12 cellular contexts compared by ENCODE assay signal in the genomic region with DNA sequence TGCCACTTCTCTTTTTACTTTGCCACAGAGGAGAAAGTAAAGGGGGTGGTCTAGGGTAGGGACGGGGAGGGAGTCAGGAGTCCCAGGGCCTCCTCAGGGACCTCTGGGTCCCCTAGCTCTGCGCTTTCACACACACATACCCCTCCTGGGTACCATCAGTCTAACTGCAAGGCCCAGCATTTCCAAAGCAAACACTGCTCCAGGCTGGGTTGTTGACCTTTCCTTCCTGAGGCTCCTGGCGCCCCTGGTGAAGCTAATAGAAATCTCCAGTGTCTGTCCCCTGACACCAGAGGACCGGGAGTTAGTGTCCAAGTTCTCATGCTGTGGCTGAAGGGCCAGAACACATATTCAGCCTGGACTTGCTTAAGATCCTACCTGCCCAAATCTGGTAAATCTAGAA. TPM values are rescaled to one million over a fixed set of nuclear protein-coding genes. Genes with fewer than 3 reads are reported as not detected.
DNase-seq lines count a peak whose midpoint lies in the region; ATAC-seq, FAIRE-seq and TF ChIP-seq lines count a peak whose summit lies in the region.
"Had no signal": no experiment of that assay in that cellular context is flagged by ENCODE, and none has a peak within 500 bp of the region (broad histone marks: within the 10 kb centered on the region; RNA-seq: fewer than 3 reads in every experiment).

No MANE protein-coding gene starts in this region.

- H2BK12ac ChIP-seq in neuronal stem cell (ENCODE audit: low read length) = no peak overlapping the region

- H2BK120ac ChIP-seq in neuronal stem cell (ENCODE audit: low read depth, low read length) = no peak overlapping the region

- H3K4me3 ChIP-seq in BLaER1 (no peak overlapping the region), HEK293 (ENCODE audit: low read depth, low read length) (no peak overlapping the region), pancreas (no peak overlapping the region), neuronal stem cell (ENCODE audit: low read length in 2 of 2) (no peak overlapping the region)
- H3K4me3 ChIP-seq in effector memory CD4-positive, alpha-beta T cell (ENCODE audit: insufficient read depth, low read depth, low read length, poor library complexity, severe bottlenecking) = no peak overlapping the region
- H3K4me3 ChIP-seq: lung had no signal

- H3K27me3 ChIP-seq in BLaER1 (peaks cover 8% of the 10 kb centered on the region), pancreas (no peaks in the 10 kb centered on the region), neuronal stem cell (ENCODE audit: control insufficient read depth in 3 of 3, insufficient read depth in 3 of 3, low read depth in 1 of 3, low read length in 3 of 3) (peaks cover 0 to 15% (median 0%) of the 10 kb centered on the region in 3 experiments)
- H3K27me3 ChIP-seq in effector memory CD4-positive, alpha-beta T cell (replicated peaks; ENCODE audit: control insufficient read depth, insufficient read depth, low read length, poor library complexity, severe bottlenecking) = no peaks in the 10 kb centered on the region

- peak overlapping the region; percentile 98 for H3K4me2 ChIP-seq in BLaER1
- H3K4me2 ChIP-seq in neuronal stem cell (ENCODE audit: insufficient read depth, low read length, poor library complexity, severe bottlenecking) = no peak overlapping the region

- DNase-seq in effector memory CD4-positive, alpha-beta T cell = no peak
- DNase-seq in pancreas (peak in 2 of 6 donors; percentile 14 to 33), NCI-H1092 treated with DMSO at 0.1 percent for 48 hours (lab: John Stamatoyannopoulos, UW) (no peak), NCI-H1436 treated with DMSO at 0.1 percent for 48 hours (lab: John Stamatoyannopoulos, UW) (no peak), GM19239 (ENCODE audit: insufficient read length, low spot score) (no peak), neuronal stem cell (ENCODE audit: low spot score) (no peak)
- DNase-seq: NCI-H226, SIG-M5 had no signal

- no peak overlapping the region for H3K18ac ChIP-seq in neuronal stem cell (ENCODE audit: low read length)

- H3K14ac ChIP-seq in neuronal stem cell (ENCODE audit: low read length) = no peak overlapping the region

- no peak overlapping the region for H2AK5ac ChIP-seq in neuronal stem cell (ENCODE audit: low read depth, low read length)

- H3K9me3 ChIP-seq in BLaER1 = no peaks in the 10 kb centered on the region
- H3K9me3 ChIP-seq in HEK293 (ENCODE audit: control insufficient read depth, insufficient read depth, low read depth, low read length) = no peaks in the 10 kb centered on the region
- no peaks in the 10 kb centered on the region for H3K9me3 ChIP-seq in effector memory CD4-positive, alpha-beta T cell (ENCODE audit: control insufficient read depth, low read length)
- H3K9me3 ChIP-seq in pancreas = no peaks in the 10 kb centered on the region
- no peaks in the 10 kb centered on the region for H3K9me3 ChIP-seq in neuronal stem cell (replicated peaks in 1 of 2; ENCODE audit: control insufficient read depth in 2 of 2, insufficient read depth in 1 of 2, low read depth in 1 of 2, low read length in 2 of 2)

- H3K79me1 ChIP-seq in neuronal stem cell (ENCODE audit: low read depth, low read length) = no peaks in the 10 kb centered on the region

- H3K23ac ChIP-seq in neuronal stem cell (ENCODE audit: low read depth, low read length, poor library complexity) = no peak overlapping the region

- no peak overlapping the region for H2BK5ac ChIP-seq in neuronal stem cell (ENCODE audit: low read length)

- 54 to 67% methylated on average over 4 of the region's 4 CpGs for WGBS in pancreas, 2 donors
- no CpG with 5 or more reads among the region's 4 CpGs for WGBS in neuronal stem cell (ENCODE audit: extremely low coverage in 2 of 2, insufficient read length in 2 of 2, insufficient replicate concordance in 1 of 2), 2 donors

- peaks cover 42% of the 10 kb centered on the region for H4K20me1 ChIP-seq in BLaER1

- H3K36me3 ChIP-seq in BLaER1 (peaks cover 46% of the 10 kb centered on the region), HEK293 (ENCODE audit: control insufficient read depth in 2 of 2, insufficient read depth in 1 of 2, low read length in 2 of 2) (peaks cover 0 to 38% of the 10 kb centered on the region in 2 experiments; a peak in 2 of 3 replicates), pancreas (peaks cover 4 to 16% (median 13%) of the 10 kb centered on the region in 3 donors), neuronal stem cell (replicated peaks in 1 of 2; ENCODE audit: control insufficient read depth in 2 of 2, insufficient read depth in 2 of 2, low read length in 2 of 2) (peaks cover 0 to 24% of the 10 kb centered on the region in 2 donors)
- peaks cover 45% of the 10 kb centered on the region for H3K36me3 ChIP-seq in effector memory CD4-positive, alpha-beta T cell (ENCODE audit: control insufficient read depth, insufficient read depth, low read length)

- peak overlapping the region; percentile 50; the same call in 1 of the 2 replicates for H3K9ac ChIP-seq in BLaER1
- H3K9ac ChIP-seq in neuronal stem cell (ENCODE audit: low read depth, low read length, poor library complexity) = no peak overlapping the region

- POLR2A ChIA-PET in HEK293 (lab: Yijun Ruan, JAX) = interaction anchor here (0.8 kb wide), 1 partner anchor 20 kb away, joined by 4 read pairs; no protein-coding TSS in a partner anchor

- no peak overlapping the region for H4K8ac ChIP-seq in neuronal stem cell (ENCODE audit: low read depth, low read length)

- H2AFZ ChIP-seq in neuronal stem cell (ENCODE audit: low read length) = no peak overlapping the region

- ATAC-seq in pancreas = no peak

- CTCF ChIA-PET in HEK293 (lab: Yijun Ruan, JAX) = interaction anchor here (0.6 to 2.6 kb wide), 11 partner anchors 11 to 415 kb away, joined by 3 to 14 read pairs (median 3); a partner anchor contains a TSS

- H3K27ac ChIP-seq in BLaER1 = peak overlapping the region; percentile 94
- H3K27ac ChIP-seq in HEK293 (ENCODE audit: extremely low read depth, low read depth, low read length) = no peak overlapping the region
- H3K27ac ChIP-seq in effector memory CD4-positive, alpha-beta T cell (ENCODE audit: insufficient read depth, low read length, poor library complexity, severe bottlenecking) = peak overlapping the region; percentile 50
- peak overlapping the region; percentile 10 to 89 (median 60) for H3K27ac ChIP-seq in pancreas
- no peak overlapping the region for H3K27ac ChIP-seq in neuronal stem cell (replicated peaks; ENCODE audit: low read length)

- intact Hi-C loops in pancreas (cut with DNase I) = no loop called here

- peaks cover 56% of the 10 kb centered on the region for H3K4me1 ChIP-seq in BLaER1
- no peaks in the 10 kb centered on the region; the same call in 1 of the 2 replicates for H3K4me1 ChIP-seq in HEK293 (ENCODE audit: control insufficient read depth, insufficient read depth, low read length)
- peaks cover 62% of the 10 kb centered on the region for H3K4me1 ChIP-seq in effector memory CD4-positive, alpha-beta T cell (ENCODE audit: control insufficient read depth, insufficient read depth, low read length, poor library complexity, severe bottlenecking)
- peaks cover 40 to 56% (median 47%) of the 10 kb centered on the region in 3 donors for H3K4me1 ChIP-seq in pancreas
- peaks cover 9% of the 10 kb centered on the region in 2 donors for H3K4me1 ChIP-seq in neuronal stem cell (ENCODE audit: control insufficient read depth in 2 of 2, insufficient read depth in 1 of 2, low read depth in 1 of 2, low read length in 2 of 2)

- TF ChIP-seq CTCF in HEK293 (tag by site-specific recombination; IDR thresholded peaks at IDR 0.05) (no peak), pancreas (IDR thresholded peaks at IDR 0.05) (no peak)

- no peak overlapping the region for H4K91ac ChIP-seq in neuronal stem cell (ENCODE audit: low read depth, low read length, poor library complexity)

- no peak overlapping the region for H2BK15ac ChIP-seq in neuronal stem cell (ENCODE audit: low read length)

- no peak for FAIRE-seq in pancreas (lab: Jason Lieb, UNC)
- FAIRE-seq in GM19239 (lab: Jason Lieb, UNC) = no peak

- no peak overlapping the region for H3K4ac ChIP-seq in neuronal stem cell (ENCODE audit: low read length)

TF ChIP-seq in HEK293, 187 proteins besides CTCF, POLR2A, EP300 and RAD21:
- TF ChIP-seq, protein P1, sequence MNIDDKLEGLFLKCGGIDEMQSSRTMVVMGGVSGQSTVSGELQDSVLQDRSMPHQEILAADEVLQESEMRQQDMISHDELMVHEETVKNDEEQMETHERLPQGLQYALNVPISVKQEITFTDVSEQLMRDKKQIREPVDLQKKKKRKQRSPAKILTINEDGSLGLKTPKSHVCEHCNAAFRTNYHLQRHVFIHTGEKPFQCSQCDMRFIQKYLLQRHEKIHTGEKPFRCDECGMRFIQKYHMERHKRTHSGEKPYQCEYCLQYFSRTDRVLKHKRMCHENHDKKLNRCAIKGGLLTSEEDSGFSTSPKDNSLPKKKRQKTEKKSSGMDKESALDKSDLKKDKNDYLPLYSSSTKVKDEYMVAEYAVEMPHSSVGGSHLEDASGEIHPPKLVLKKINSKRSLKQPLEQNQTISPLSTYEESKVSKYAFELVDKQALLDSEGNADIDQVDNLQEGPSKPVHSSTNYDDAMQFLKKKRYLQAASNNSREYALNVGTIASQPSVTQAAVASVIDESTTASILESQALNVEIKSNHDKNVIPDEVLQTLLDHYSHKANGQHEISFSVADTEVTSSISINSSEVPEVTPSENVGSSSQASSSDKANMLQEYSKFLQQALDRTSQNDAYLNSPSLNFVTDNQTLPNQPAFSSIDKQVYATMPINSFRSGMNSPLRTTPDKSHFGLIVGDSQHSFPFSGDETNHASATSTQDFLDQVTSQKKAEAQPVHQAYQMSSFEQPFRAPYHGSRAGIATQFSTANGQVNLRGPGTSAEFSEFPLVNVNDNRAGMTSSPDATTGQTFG (tag by site-specific recombination; IDR thresholded peaks at IDR 0.05; ENCODE audit: borderline replicate concordance) = no peak
- TF ChIP-seq ZFP37 (tag by site-specific recombination; IDR thresholded peaks at IDR 0.05) = peak; percentile 80; the same call in 1 of the 2 replicates
- no peak for TF ChIP-seq KLF1 (tag by site-specific recombination; IDR thresholded peaks at IDR 0.05)

RNA-seq across cellular contexts. Expression of a gene that starts 3.9 kb away (rescaled TPM):
- 100 to 1,000 TPM in 1 of 6 donors, 10 to 100 TPM in 5; 56.3 to 124 (median 76.4) TPM for total RNA-seq in pancreas
- 100 to 1,000 TPM in 1 of 2 donors, 10 to 100 TPM in 1; 88.9 to 185 TPM for polyA plus RNA-seq in pancreas
- 9.6 TPM for polyA plus RNA-seq in neuronal stem cell (2013, experiment 1 of 2)
- polyA plus RNA-seq in neuronal stem cell (2013, experiment 2 of 2) = 8.6 TPM

RNA-seq across cellular contexts. Expression of a gene that starts 10.7 kb away (rescaled TPM):
- 100 to 1,000 TPM in 1 of 6 donors, 10 to 100 TPM in 4, 1 to 10 TPM in 1; 4.1 to 146 (median 55.9) TPM for total RNA-seq in pancreas
- polyA plus RNA-seq in pancreas = 10 to 100 TPM in 1 of 2 donors, 1 to 10 TPM in 1; 8.4 to 57.6 TPM
- polyA plus RNA-seq in neuronal stem cell (2013, experiment 1 of 2) = 0.33 TPM
- 0.21 TPM for polyA plus RNA-seq in neuronal stem cell (2013, experiment 2 of 2)
- polyA plus RNA-seq: IgD-negative memory B cell had no signal

RNA-seq across cellular contexts. Expression of a gene that starts 45.8 kb away (rescaled TPM):
- total RNA-seq in pancreas = 10 to 100 TPM; 21.3 to 38.4 (median 30.5) TPM
- polyA plus RNA-seq in pancreas = 10 to 100 TPM; 69.2 to 88.9 TPM
- polyA plus RNA-seq in neuronal stem cell (2013, experiment 1 of 2) = 52.5 TPM
- 54.2 TPM for polyA plus RNA-seq in neuronal stem cell (2013, experiment 2 of 2)

Comparison
In these comparisons a context has a peak if more than half of its experiments do, and no peak if none do; other contexts are left out.
1. H3K27ac ChIP-seq: peak in BLaER1 (single experiment), effector memory CD4-positive, alpha-beta T cell (single experiment) and pancreas (4 of 4); none in HEK293 (single experiment) and neuronal stem cell (single experiment).